ENCODE assay signal across 11 cellular contexts in the genomic region with DNA sequence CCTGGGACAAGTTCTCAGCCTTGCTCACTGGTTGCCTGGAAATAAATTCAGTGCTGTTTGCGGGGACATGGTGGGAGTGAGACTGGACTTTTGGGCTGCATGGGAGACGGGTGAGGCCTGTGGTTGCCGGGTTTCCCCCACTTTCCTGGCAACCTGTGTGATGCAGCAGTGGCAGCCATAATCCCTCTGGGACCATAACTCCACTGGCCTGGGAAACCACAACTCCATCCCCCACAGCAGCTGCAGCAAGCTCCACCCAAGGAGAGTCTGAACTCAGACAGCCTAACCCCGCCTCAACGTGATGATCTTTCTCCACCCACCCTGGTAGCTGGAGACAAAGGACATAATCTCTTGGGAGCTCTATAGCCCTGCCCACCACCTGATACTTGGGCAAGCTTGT.
DNase-seq lines count a peak whose midpoint lies in the region; ATAC-seq, FAIRE-seq and TF ChIP-seq lines count a peak whose summit lies in the region.
"Had no signal": no experiment of that assay in that cellular context is flagged by ENCODE, and none has a peak within 500 bp of the region (broad histone marks: within the 10 kb centered on the region; RNA-seq: fewer than 3 reads in every experiment).

No MANE protein-coding gene starts in this region.

- H3K27ac Mint-ChIP-seq in stimulated activated naive CD8-positive, alpha-beta T cell treated with anti-CD3 and anti-CD28 coated beads, Interleukin-15, amount 100 ng/mL, for 72 hours = no peak overlapping the region
- H3K27ac Mint-ChIP-seq: activated T-helper 1 cell treated with anti-CD3 and anti-CD28 coated beads, Interleukin-12 subunit alpha, Interleukin-12 subunit beta, Interleukin-2, Interleukin-4 antibody, amounts not matched to agents 30 ng/mL and 10 ng/mL and 1 ng/mL, durations not matched to agents 14 hours and 24 hours and 36 hours; stimulated activated naive CD8-positive, alpha-beta T cell treated with anti-CD3 and anti-CD28 coated beads, Interleukin-15, Interleukin-2, amounts not matched to agents 100 ng/mL and 50 ng/mL, for 24 hours had no signal

- ATAC-seq in stimulated activated naive CD8-positive, alpha-beta T cell treated with anti-CD3 and anti-CD28 coated beads, Interleukin-15, Interleukin-2, amounts not matched to agents 100 U/mL and 50 U/mL, for 24 hours = peak; percentile 23
- no peak for ATAC-seq in stimulated activated naive CD8-positive, alpha-beta T cell treated with anti-CD3 and anti-CD28 coated beads, Interleukin-15, amount 100 ng/mL, for 72 hours
- ATAC-seq in HG02943 (IDR thresholded peaks at IDR 0.05; ENCODE audit: low read depth, unreplicated experiment) (peak; percentile 71), GM21576 (IDR thresholded peaks at IDR 0.05; ENCODE audit: unreplicated experiment) (no peak), lower lobe of right lung (no peak)
- ATAC-seq in activated T-cell treated with anti-CD3 and anti-CD28 coated beads, Interleukin-2, amount 50 U/mL, for 4 hours = no peak

- H3K4me1 Mint-ChIP-seq in stimulated activated naive CD8-positive, alpha-beta T cell treated with anti-CD3 and anti-CD28 coated beads, Interleukin-15, amount 100 ng/mL, for 72 hours = no peaks in the 10 kb centered on the region
- H3K4me1 Mint-ChIP-seq in activated T-cell treated with anti-CD3 and anti-CD28 coated beads, Interleukin-2, amount 50 U/mL, for 4 hours (ENCODE audit: low read depth) = peaks cover 2% of the 10 kb centered on the region

- H3K27me3 ChIP-seq in lower lobe of right lung (ENCODE audit: low read depth) = no peaks in the 10 kb centered on the region

- DNase-seq in stimulated activated naive CD8-positive, alpha-beta T cell treated with anti-CD3 and anti-CD28 coated beads, Interleukin-15, Interleukin-2, amounts not matched to agents 100 U/mL and 50 U/mL, for 24 hours = peak; percentile 6
- DNase-seq in stimulated activated naive CD8-positive, alpha-beta T cell treated with anti-CD3 and anti-CD28 coated beads, Interleukin-15, amount 100 ng/mL, for 72 hours = no peak
- DNase-seq in NCI-H2107 (lab: John Stamatoyannopoulos, UW) (peak; percentile 73), lower lobe of right lung (no peak), D721Med (ENCODE audit: insufficient read length, low spot score) (no peak)
- no peak for DNase-seq in activated T-cell treated with anti-CD3 and anti-CD28 coated beads, Interleukin-2, amount 50 U/mL, for 4 hours
- DNase-seq: head of caudate nucleus had no signal

- H3K27me3 Mint-ChIP-seq in stimulated activated naive CD8-positive, alpha-beta T cell treated with anti-CD3 and anti-CD28 coated beads, Interleukin-15, amount 100 ng/mL, for 72 hours = no peaks in the 10 kb centered on the region
- H3K27me3 Mint-ChIP-seq in activated T-cell treated with anti-CD3 and anti-CD28 coated beads, Interleukin-2, amount 50 U/mL, for 4 hours (ENCODE audit: low read depth) = peaks cover 3% of the 10 kb centered on the region
- H3K27me3 Mint-ChIP-seq: stimulated activated naive CD8-positive, alpha-beta T cell treated with anti-CD3 and anti-CD28 coated beads, Interleukin-15, Interleukin-2, amounts not matched to agents 100 ng/mL and 50 ng/mL, for 24 hours had no signal

- no peaks in the 10 kb centered on the region for H3K36me3 Mint-ChIP-seq in activated T-cell treated with anti-CD3 and anti-CD28 coated beads, Interleukin-2, amount 50 U/mL, for 4 hours (ENCODE audit: insufficient read depth)

- no peak overlapping the region for H3K4me3 Mint-ChIP-seq in stimulated activated naive CD8-positive, alpha-beta T cell treated with anti-CD3 and anti-CD28 coated beads, Interleukin-15, amount 100 ng/mL, for 72 hours
- no peak overlapping the region for H3K4me3 Mint-ChIP-seq in activated T-cell treated with anti-CD3 and anti-CD28 coated beads, Interleukin-2, amount 50 U/mL, for 4 hours
- H3K4me3 Mint-ChIP-seq: activated T-helper 1 cell treated with anti-CD3 and anti-CD28 coated beads, Interleukin-12 subunit alpha, Interleukin-12 subunit beta, Interleukin-2, Interleukin-4 antibody, amounts not matched to agents 30 ng/mL and 10 ng/mL and 1 ng/mL, durations not matched to agents 14 hours and 24 hours and 36 hours; stimulated activated naive CD8-positive, alpha-beta T cell treated with anti-CD3 and anti-CD28 coated beads, Interleukin-15, Interleukin-2, amounts not matched to agents 100 ng/mL and 50 ng/mL, for 24 hours had no signal

- H3K27ac ChIP-seq in lower lobe of right lung = no peak overlapping the region

- intact Hi-C loops in lower lobe of right lung (cut with DNase I) = no loop called here

- H3K4me1 ChIP-seq in lower lobe of right lung = peaks cover 5% of the 10 kb centered on the region

- FAIRE-seq in D721Med (lab: Jason Lieb, UNC) = no peak

- H3K9me3 Mint-ChIP-seq in stimulated activated naive CD8-positive, alpha-beta T cell treated with anti-CD3 and anti-CD28 coated beads, Interleukin-15, amount 100 ng/mL, for 72 hours = peaks cover 26 to 35% of the 10 kb centered on the region in 2 donors
- peaks cover 16% of the 10 kb centered on the region for H3K9me3 Mint-ChIP-seq in activated T-cell treated with anti-CD3 and anti-CD28 coated beads, Interleukin-2, amount 50 U/mL, for 4 hours
- H3K9me3 Mint-ChIP-seq: stimulated activated naive CD8-positive, alpha-beta T cell treated with anti-CD3 and anti-CD28 coated beads, Interleukin-15, Interleukin-2, amounts not matched to agents 100 ng/mL and 50 ng/mL, for 24 hours had no signal

- H3K4me3 ChIP-seq in lower lobe of right lung = no peak overlapping the region

- peaks cover 4% of the 10 kb centered on the region for H3K9me3 ChIP-seq in lower lobe of right lung

- TF ChIP-seq CTCF in lower lobe of right lung (IDR thresholded peaks at IDR 0.05) (no peak), D721Med (IDR thresholded peaks at IDR 0.05; ENCODE audit: insufficient read depth, missing control alignments) (no peak)

- H3K36me3 ChIP-seq in lower lobe of right lung = no peaks in the 10 kb centered on the region

Comparison
In these comparisons a context has a peak if more than half of its experiments do, and no peak if none do; other contexts are left out.
1. ATAC-seq: peak in stimulated activated naive CD8-positive, alpha-beta T cell treated with anti-CD3 and anti-CD28 coated beads, Interleukin-15, Interleukin-2, amounts not matched to agents 100 U/mL and 50 U/mL, for 24 hours (single experiment) and HG02943 (single experiment); none in stimulated activated naive CD8-positive, alpha-beta T cell treated with anti-CD3 and anti-CD28 coated beads, Interleukin-15, amount 100 ng/mL, for 72 hours (single experiment), GM21576 (single experiment), activated T-cell treated with anti-CD3 and anti-CD28 coated beads, Interleukin-2, amount 50 U/mL, for 4 hours (0 of 2) and lower lobe of right lung (0 of 2).
2. DNase-seq: peak in stimulated activated naive CD8-positive, alpha-beta T cell treated with anti-CD3 and anti-CD28 coated beads, Interleukin-15, Interleukin-2, amounts not matched to agents 100 U/mL and 50 U/mL, for 24 hours (single experiment) and NCI-H2107 (single experiment); none in stimulated activated naive CD8-positive, alpha-beta T cell treated with anti-CD3 and anti-CD28 coated beads, Interleukin-15, amount 100 ng/mL, for 72 hours (0 of 2), activated T-cell treated with anti-CD3 and anti-CD28 coated beads, Interleukin-2, amount 50 U/mL, for 4 hours (single experiment), lower lobe of right lung (single experiment) and D721Med (single experiment).